18 cellular contexts compared by ENCODE assay signal in genomic region chr15:91860498-91860897, GRCh38.
"Had no signal": no experiment of that assay in that cellular context is flagged by ENCODE, and none has a peak within 500 bp of the region (broad histone marks: within the 10 kb centered on the region; RNA-seq: fewer than 3 reads in every experiment).

No MANE protein-coding gene starts in this region.

- H3K27ac ChIP-seq: psoas muscle, right lobe of liver, tibial nerve had no signal

- H3K4me3 ChIP-seq: psoas muscle, right lobe of liver, tibial nerve had no signal

- DNase-seq: activated CD4-positive, alpha-beta T cell treated with anti-CD3 and anti-CD28 coated beads, Interleukin-2, amount 10 ng/mL, durations not matched to agents 7 days and 5 days; activated CD8-positive, alpha-beta memory T cell treated with anti-CD3 and anti-CD28 coated beads, Interleukin-2, amount 50 U/mL, for 48 hours; activated gamma-delta T cell treated with Interleukin-2 at 50 U/mL for 16 hours; activated naive CD8-positive, alpha-beta T cell treated with anti-CD3 and anti-CD28 coated beads, Interleukin-2, amount 10 ng/mL, durations not matched to agents 7 days and 5 days; dermis blood vessel endothelial cell; effector memory CD8-positive, alpha-beta T cell; foreskin melanocyte; kidney glomerular epithelial cell; left ventricle myocardium superior; mesenchymal stem cell; psoas muscle; right lobe of liver; stimulated activated CD4-positive, alpha-beta T cell treated with anti-CD3 and anti-CD28 coated beads, Interleukin-1b, Interleukin-23, amount 100 ng/mL, for 48 hours; T-helper 9 cell had no signal

- H3K4me1 ChIP-seq: right lobe of liver had no signal

- H3K36me3 Mint-ChIP-seq: brain; natural killer cell treated with Interleukin-12 subunit alpha and Interleukin-12 subunit beta and Interleukin-15 and Interleukin-18, amount 100 ng/mL, for 72 hours had no signal

- ATAC-seq: effector memory CD8-positive, alpha-beta T cell; left ventricle myocardium superior; natural killer cell treated with Interleukin-12 subunit alpha and Interleukin-12 subunit beta and Interleukin-15 and Interleukin-18, amount 100 ng/mL, for 72 hours; psoas muscle had no signal

- H3K9me3 Mint-ChIP-seq: activated CD4-positive, alpha-beta T cell treated with anti-CD3 and anti-CD28 coated beads, Interleukin-2, amount 10 ng/mL, durations not matched to agents 7 days and 5 days; activated naive CD8-positive, alpha-beta T cell treated with anti-CD3 and anti-CD28 coated beads, Interleukin-2, amount 10 ng/mL, durations not matched to agents 7 days and 5 days; brain; central memory CD8-positive, alpha-beta T cell; effector memory CD8-positive, alpha-beta T cell; natural killer cell treated with Interleukin-12 subunit alpha and Interleukin-12 subunit beta and Interleukin-15 and Interleukin-18, amount 100 ng/mL, for 72 hours had no signal

- H3K4me3 Mint-ChIP-seq: activated CD4-positive, alpha-beta T cell treated with anti-CD3 and anti-CD28 coated beads, Interleukin-2, amount 10 ng/mL, durations not matched to agents 7 days and 5 days; activated naive CD8-positive, alpha-beta T cell treated with anti-CD3 and anti-CD28 coated beads, Interleukin-2, amount 10 ng/mL, durations not matched to agents 7 days and 5 days; brain; central memory CD8-positive, alpha-beta T cell; effector memory CD8-positive, alpha-beta T cell; natural killer cell treated with Interleukin-12 subunit alpha and Interleukin-12 subunit beta and Interleukin-15 and Interleukin-18, amount 100 ng/mL, for 72 hours had no signal

- H3K27ac Mint-ChIP-seq: activated CD4-positive, alpha-beta T cell treated with anti-CD3 and anti-CD28 coated beads, Interleukin-2, amount 10 ng/mL, durations not matched to agents 7 days and 5 days; activated naive CD8-positive, alpha-beta T cell treated with anti-CD3 and anti-CD28 coated beads, Interleukin-2, amount 10 ng/mL, durations not matched to agents 7 days and 5 days; brain; natural killer cell treated with Interleukin-12 subunit alpha and Interleukin-12 subunit beta and Interleukin-15 and Interleukin-18, amount 100 ng/mL, for 72 hours had no signal

- H3K9me3 ChIP-seq: psoas muscle, right lobe of liver, tibial nerve had no signal

- H3K27me3 Mint-ChIP-seq: activated naive CD8-positive, alpha-beta T cell treated with anti-CD3 and anti-CD28 coated beads, Interleukin-2, amount 10 ng/mL, durations not matched to agents 7 days and 5 days; central memory CD8-positive, alpha-beta T cell; effector memory CD8-positive, alpha-beta T cell had no signal

- H3K27me3 ChIP-seq: right lobe of liver, tibial nerve had no signal

- H3K36me3 ChIP-seq: right lobe of liver had no signal
